In genomic region chr15:81752149-81752942, GRCh38 we compare ENCODE assay signal across 10 cellular contexts.
DNase-seq lines count a peak whose midpoint lies in the region; ATAC-seq and TF ChIP-seq lines count a peak whose summit lies in the region.
"Had no signal": no experiment of that assay in that cellular context is flagged by ENCODE, and none has a peak within 500 bp of the region (broad histone marks: within the 10 kb centered on the region; RNA-seq: fewer than 3 reads in every experiment).

No MANE protein-coding gene starts in this region.

- no peaks in the 10 kb centered on the region for H3K4me1 Mint-ChIP-seq in activated CD4-positive, alpha-beta T cell treated with anti-CD3 and anti-CD28 coated beads for 36 hours
- H3K4me1 Mint-ChIP-seq: activated naive CD8-positive, alpha-beta T cell treated with anti-CD3 and anti-CD28 coated beads, Interleukin-2, amount 10 ng/mL, durations not matched to agents 7 days and 5 days had no signal

- CTCF ChIA-PET in activated CD4-positive, alpha-beta T cell treated with anti-CD3 and anti-CD28 coated beads for 36 hours (lab: Charles Lee), result interaction anchor here (0.6 to 0.7 kb wide), 2 partner anchors 75 to 344 kb away, joined by 3 to 4 read pairs; no protein-coding TSS in a partner anchor

- H3K9me3 ChIP-seq in gastroesophageal sphincter (no peaks in the 10 kb centered on the region), sigmoid colon (no peaks in the 10 kb centered on the region)
- H3K9me3 ChIP-seq: HAP-1 had no signal

- TF ChIP-seq CTCF in gastroesophageal sphincter (IDR thresholded peaks at IDR 0.05), result no peak
- TF ChIP-seq CTCF in sigmoid colon (IDR thresholded peaks at IDR 0.05), result no peak
- TF ChIP-seq CTCF in GM13976 (IDR thresholded peaks at IDR 0.05; ENCODE audit: borderline replicate concordance, control extremely low read depth, extremely low read depth, insufficient read depth, missing control alignments), result no peak

- H3K4me3 ChIP-seq in gastroesophageal sphincter (no peak overlapping the region), sigmoid colon (no peak overlapping the region)
- H3K4me3 ChIP-seq: HAP-1 had no signal

- intact Hi-C loops in sigmoid colon (cut with DNase I), result loop anchor here (10.0 kb wide), 1 partner anchor 182 kb away; no protein-coding TSS in a partner anchor
- intact Hi-C loops in activated CD4-positive, alpha-beta T cell treated with anti-CD3 and anti-CD28 coated beads for 36 hours (cut with DNase I, micrococcal nuclease), result no loop called here

- no peaks in the 10 kb centered on the region for H3K27me3 Mint-ChIP-seq in activated CD4-positive, alpha-beta T cell treated with anti-CD3 and anti-CD28 coated beads for 36 hours

- TF ChIP-seq EP300 in gastroesophageal sphincter (IDR thresholded peaks at IDR 0.05), result no peak
- no peak for TF ChIP-seq EP300 in sigmoid colon (IDR thresholded peaks at IDR 0.05)

- H3K4me1 ChIP-seq in gastroesophageal sphincter, result peaks cover 0 to 39% (median 22%) of the 10 kb centered on the region in 3 donors
- peaks cover 0 to 33% (median 27%) of the 10 kb centered on the region in 4 donors for H3K4me1 ChIP-seq in sigmoid colon
- H3K4me1 ChIP-seq: HAP-1 had no signal

- H3K36me3 ChIP-seq in gastroesophageal sphincter, result no peaks in the 10 kb centered on the region
- H3K36me3 ChIP-seq in sigmoid colon, result no peaks in the 10 kb centered on the region
- H3K36me3 ChIP-seq: HAP-1 had no signal

- in situ Hi-C loops in GM13976 (cut with MboI; ENCODE audit: low sequenced_read_pairs, unreplicated experiment), result no loop called here

- ATAC-seq in gastroesophageal sphincter, result peak; percentile 43
- no peak for ATAC-seq in HG03159 (IDR thresholded peaks at IDR 0.05; ENCODE audit: unreplicated experiment)
- no peak for ATAC-seq in activated CD4-positive, alpha-beta T cell treated with anti-CD3 and anti-CD28 coated beads for 36 hours

- no peak overlapping the region for H3K27ac Mint-ChIP-seq in activated CD4-positive, alpha-beta T cell treated with anti-CD3 and anti-CD28 coated beads for 36 hours
- H3K27ac Mint-ChIP-seq: activated naive CD8-positive, alpha-beta T cell treated with anti-CD3 and anti-CD28 coated beads, Interleukin-2, amount 10 ng/mL, durations not matched to agents 7 days and 5 days had no signal

- H3K27ac ChIP-seq in gastroesophageal sphincter (no peak overlapping the region), sigmoid colon (no peak overlapping the region)

- DNase-seq in Kasumi-1 (lab: John Stamatoyannopoulos, UW) (peak; percentile 62 to 71), SHP77 (lab: John Stamatoyannopoulos, UW) (peak; percentile 92 to 94), sigmoid colon (peak; percentile 76), GM13976 (ENCODE audit: low spot score) (no peak)
- DNase-seq in activated effector memory CD4-positive, alpha-beta T cell treated with Interleukin-2 at 50 U/mL for 16 hours, result no peak
- no peak for DNase-seq in activated CD4-positive, alpha-beta T cell treated with anti-CD3 and anti-CD28 coated beads for 36 hours
- DNase-seq: activated naive CD8-positive, alpha-beta T cell treated with anti-CD3 and anti-CD28 coated beads, Interleukin-2, amount 10 ng/mL, durations not matched to agents 7 days and 5 days had no signal

- 20% methylated on average over 2 to 4 of the region's 5 CpGs for WGBS in gastroesophageal sphincter (ENCODE audit: low coverage in 1 of 2), 2 donors
- WGBS in sigmoid colon, 2 donors, result 32 to 52% methylated on average over 5 of the region's 5 CpGs

- H3K4me3 Mint-ChIP-seq in activated CD4-positive, alpha-beta T cell treated with anti-CD3 and anti-CD28 coated beads for 36 hours, result no peak overlapping the region
- H3K4me3 Mint-ChIP-seq: activated naive CD8-positive, alpha-beta T cell treated with anti-CD3 and anti-CD28 coated beads, Interleukin-2, amount 10 ng/mL, durations not matched to agents 7 days and 5 days had no signal

- no peaks in the 10 kb centered on the region for H3K9me3 Mint-ChIP-seq in activated CD4-positive, alpha-beta T cell treated with anti-CD3 and anti-CD28 coated beads for 36 hours (ENCODE audit: low read depth)
- H3K9me3 Mint-ChIP-seq: activated naive CD8-positive, alpha-beta T cell treated with anti-CD3 and anti-CD28 coated beads, Interleukin-2, amount 10 ng/mL, durations not matched to agents 7 days and 5 days had no signal

- POLR2A ChIA-PET in activated CD4-positive, alpha-beta T cell treated with anti-CD3 and anti-CD28 coated beads for 36 hours (lab: Charles Lee), result no interaction called here

- peaks cover 14% of the 10 kb centered on the region for H3K27me3 ChIP-seq in gastroesophageal sphincter
- H3K27me3 ChIP-seq in sigmoid colon, result no peaks in the 10 kb centered on the region

- TF ChIP-seq POLR2A in gastroesophageal sphincter (IDR thresholded peaks at IDR 0.05), result no peak
- TF ChIP-seq POLR2A in sigmoid colon (IDR thresholded peaks at IDR 0.05), result no peak

- H3K36me3 Mint-ChIP-seq in activated CD4-positive, alpha-beta T cell treated with anti-CD3 and anti-CD28 coated beads for 36 hours (ENCODE audit: low read depth), result no peaks in the 10 kb centered on the region
- H3K36me3 Mint-ChIP-seq: activated naive CD8-positive, alpha-beta T cell treated with anti-CD3 and anti-CD28 coated beads, Interleukin-2, amount 10 ng/mL, durations not matched to agents 7 days and 5 days had no signal

Comparison
In these comparisons a context has a peak if more than half of its experiments do, and no peak if none do; other contexts are left out.
1. DNase-seq: peak in Kasumi-1 (2 of 2), SHP77 (2 of 2) and sigmoid colon (single experiment); none in GM13976 (single experiment), activated effector memory CD4-positive, alpha-beta T cell treated with Interleukin-2 at 50 U/mL for 16 hours (single experiment) and activated CD4-positive, alpha-beta T cell treated with anti-CD3 and anti-CD28 coated beads for 36 hours (single experiment).